In genomic region chr7:142298009-142298408, GRCh38 we compare ENCODE assay signal across 9 cellular contexts. TPM values are rescaled to one million over a fixed set of nuclear protein-coding genes. Genes with fewer than 3 reads are reported as not detected.
DNase-seq lines count a peak whose midpoint lies in the region; ATAC-seq, FAIRE-seq and TF ChIP-seq lines count a peak whose summit lies in the region.
"Had no signal": no experiment of that assay in that cellular context is flagged by ENCODE, and none has a peak within 500 bp of the region (broad histone marks: within the 10 kb centered on the region; RNA-seq: fewer than 3 reads in every experiment).

No MANE protein-coding gene starts in this region.

- H3K4me1 ChIP-seq in CD8-positive, alpha-beta T cell (ENCODE audit: insufficient read depth, low read length) = peaks cover 6% of the 10 kb centered on the region
- no peaks in the 10 kb centered on the region for H3K4me1 ChIP-seq in HEK293 (ENCODE audit: control insufficient read depth, insufficient read depth, low read length)
- H3K4me1 ChIP-seq in keratinocyte (ENCODE audit: control insufficient read depth, extremely low read depth, insufficient read depth, low read length) = no peaks in the 10 kb centered on the region

- TF ChIP-seq CTCF in CD8-positive, alpha-beta T cell (IDR thresholded peaks at IDR 0.05) = no peak
- 0 out of 2 replicates have a peak, but pooled peaks have one; percentile 8 for TF ChIP-seq CTCF in HEK293 (tag by site-specific recombination; IDR thresholded peaks at IDR 0.05)
- peak; percentile 54 to 67 (median 60) for TF ChIP-seq CTCF in keratinocyte (optimal IDR thresholded peaks at IDR 0.05 in 1 of 3, IDR thresholded peaks at IDR 0.05 in 1 of 3, conservative IDR thresholded peaks at IDR 0.05 in 1 of 3; ENCODE audit: extremely low read depth in 1 of 3, insufficient read depth in 2 of 3, low read length in 3 of 3)
- TF ChIP-seq CTCF in GM13976 (IDR thresholded peaks at IDR 0.05; ENCODE audit: borderline replicate concordance, control extremely low read depth, extremely low read depth, insufficient read depth, missing control alignments) = no peak

- no peak overlapping the region for H3K9ac ChIP-seq in keratinocyte (ENCODE audit: control insufficient read depth, extremely low read depth, insufficient read depth, low read length)

- H3K4me1 Mint-ChIP-seq in CD8-positive, alpha-beta T cell (ENCODE audit: low read depth) = peaks cover 28% of the 10 kb centered on the region

- H3K36me3 ChIP-seq in CD8-positive, alpha-beta T cell (ENCODE audit: insufficient read depth, low read length) = no peaks in the 10 kb centered on the region
- H3K36me3 ChIP-seq in HEK293 (ENCODE audit: control insufficient read depth in 2 of 2, insufficient read depth in 1 of 2, low read length in 2 of 2) = no peaks in the 10 kb centered on the region
- H3K36me3 ChIP-seq in keratinocyte (ENCODE audit: control insufficient read depth in 2 of 2, extremely low read depth in 1 of 2, insufficient read depth in 2 of 2, low read length in 2 of 2) = no peaks in the 10 kb centered on the region

- peaks cover 25% of the 10 kb centered on the region for H3K27me3 Mint-ChIP-seq in CD8-positive, alpha-beta T cell (ENCODE audit: low read depth)

- H4K20me1 ChIP-seq in keratinocyte (ENCODE audit: control insufficient read depth, extremely low read depth, insufficient read depth, low read length) = no peaks in the 10 kb centered on the region

- in situ Hi-C loops in GM13976 (cut with MboI; ENCODE audit: low sequenced_read_pairs, unreplicated experiment) = no loop called here

- H3K4me3 Mint-ChIP-seq in CD8-positive, alpha-beta T cell = no peak overlapping the region

- H3K27me3 ChIP-seq in CD8-positive, alpha-beta T cell (ENCODE audit: insufficient read depth, low read length) = no peaks in the 10 kb centered on the region
- H3K27me3 ChIP-seq in keratinocyte (ENCODE audit: control insufficient read depth, extremely low read depth, insufficient read depth, low read length) = peaks cover 6% of the 10 kb centered on the region

- H3K27ac Mint-ChIP-seq in CD8-positive, alpha-beta T cell = peak overlapping the region; percentile 63

- no peak overlapping the region for H3K4me3 ChIP-seq in CD8-positive, alpha-beta T cell (ENCODE audit: low read depth, low read length)
- no peak overlapping the region for H3K4me3 ChIP-seq in HEK293 (ENCODE audit: low read depth, low read length)
- H3K4me3 ChIP-seq in keratinocyte (ENCODE audit: control insufficient read depth in 2 of 3, extremely low read depth in 1 of 3, insufficient read depth in 2 of 3, low read depth in 1 of 3, low read length in 3 of 3) = no peak overlapping the region

- FAIRE-seq in keratinocyte (lab: Jason Lieb, UNC) = no peak

- H3K9me3 Mint-ChIP-seq in CD8-positive, alpha-beta T cell = no peaks in the 10 kb centered on the region

- H3K27ac ChIP-seq in CD8-positive, alpha-beta T cell (ENCODE audit: low read depth, low read length) = no peak overlapping the region
- H3K27ac ChIP-seq in HEK293 (ENCODE audit: extremely low read depth, low read depth, low read length) = no peak overlapping the region
- H3K27ac ChIP-seq in keratinocyte (ENCODE audit: control insufficient read depth, insufficient read depth, low read length) = no peak overlapping the region

- no peaks in the 10 kb centered on the region for H3K36me3 Mint-ChIP-seq in CD8-positive, alpha-beta T cell

- H2AFZ ChIP-seq in keratinocyte (ENCODE audit: control insufficient read depth, low read length) = no peak overlapping the region

- CTCF ChIA-PET in CD8-positive, alpha-beta T cell (lab: Charles Lee) = interaction anchor here (0.6 kb wide), 1 partner anchor 488 kb away, joined by 4 read pairs; no protein-coding TSS in a partner anchor
- CTCF ChIA-PET in HEK293 (lab: Yijun Ruan, JAX) = interaction anchor here (0.7 to 3.3 kb wide), 12 partner anchors 9 to 332 kb away, joined by 3 to 16 read pairs (median 4); no protein-coding TSS in a partner anchor

- intact Hi-C loops in CD8-positive, alpha-beta T cell (cut with DNase I, micrococcal nuclease) = no loop called here

- no peaks in the 10 kb centered on the region for H3K79me2 ChIP-seq in keratinocyte (ENCODE audit: control insufficient read depth, insufficient read depth, low read length)

- DNase-seq in CD8-positive, alpha-beta T cell = no peak
- DNase-seq in SW480 (ENCODE audit: low spot score) (peak; percentile 13), keratinocyte (ENCODE audit: low read depth, low spot score) (no peak), SK-N-DZ (ENCODE audit: low spot score) (no peak), KG1 (lab: John Stamatoyannopoulos, UW) (no peak), activated gamma-delta T cell (lab: John Stamatoyannopoulos, UW) (no peak), GM13976 (ENCODE audit: low spot score) (no peak)
- DNase-seq: NCI-H2081 treated with DMSO at 0.1 percent for 48 hours had no signal

- no peak overlapping the region for H3K4me2 ChIP-seq in keratinocyte (ENCODE audit: control insufficient read depth, extremely low read depth, insufficient read depth, low read depth, low read length)

- H3K9me3 ChIP-seq in CD8-positive, alpha-beta T cell (ENCODE audit: low read length) = no peaks in the 10 kb centered on the region
- no peaks in the 10 kb centered on the region for H3K9me3 ChIP-seq in HEK293 (ENCODE audit: control insufficient read depth, insufficient read depth, low read depth, low read length)
- H3K9me3 ChIP-seq in keratinocyte (ENCODE audit: control insufficient read depth, low read depth, low read length) = no peaks in the 10 kb centered on the region

- POLR2A ChIA-PET in CD8-positive, alpha-beta T cell (lab: Charles Lee) = no interaction called here
- POLR2A ChIA-PET in HEK293 (lab: Yijun Ruan, JAX) = no interaction called here

- no peak for ATAC-seq in CD8-positive, alpha-beta T cell

- dilution Hi-C loops in keratinocyte (cut with MboI; ENCODE audit: extremely low pct_ligation_motif_present, low sequenced_read_pairs) = no loop called here

- H3K9me1 ChIP-seq in keratinocyte (ENCODE audit: control insufficient read depth, extremely low read depth, insufficient read depth, low read length) = no peaks in the 10 kb centered on the region

TF ChIP-seq in HEK293, 187 proteins besides CTCF, POLR2A, EP300 and RAD21:
- TF ChIP-seq ZBTB17 (tag by site-specific recombination; IDR thresholded peaks at IDR 0.05) (peak; percentile 20; the same call in 1 of the 2 replicates), ZBTB7A (tag by site-specific recombination; IDR thresholded peaks at IDR 0.05; ENCODE audit: low read depth) (no peak)

RNA-seq across cellular contexts. Expression of gene PRSS58, which starts 40.2 kb away (rescaled TPM):
- not detected for total RNA-seq in CD8-positive, alpha-beta T cell
- polyA plus RNA-seq in keratinocyte = not detected in 3 replicates
- not detected for polyA plus RNA-seq in keratinocyte (2011; ENCODE audit: low read depth)
- not detected in 2 replicates for polyA plus RNA-seq in keratinocyte (2011; cell fraction: cytosol; rRNA removed)
- not detected in 2 replicates for polyA plus RNA-seq in keratinocyte (2011; cell fraction: nucleus; rRNA removed)
- polyA plus RNA-seq in keratinocyte (2012; ENCODE audit: low replicate concordance) = not detected in 2 replicates
- polyA minus RNA-seq in keratinocyte = not detected in 3 replicates
- polyA minus RNA-seq in keratinocyte (2011; cell fraction: cytosol; rRNA and poly(A)+ RNA removed) = not detected
- not detected in 2 replicates for polyA minus RNA-seq in keratinocyte (2011; cell fraction: nucleus; rRNA and poly(A)+ RNA removed)
- polyA plus RNA-seq in SK-N-DZ (2014; cell fraction: cytosol; rRNA removed) = not detected in 2 replicates
- polyA plus RNA-seq in SK-N-DZ (2014; cell fraction: nucleus; rRNA removed) = not detected in 2 replicates

Comparison
In these comparisons a context has a peak if more than half of its experiments do, and no peak if none do; other contexts are left out.
1. CTCF ChIP-seq: peak in HEK293 (single experiment) and keratinocyte (3 of 3); none in CD8-positive, alpha-beta T cell (single experiment) and GM13976 (single experiment).